In the genomic region with DNA sequence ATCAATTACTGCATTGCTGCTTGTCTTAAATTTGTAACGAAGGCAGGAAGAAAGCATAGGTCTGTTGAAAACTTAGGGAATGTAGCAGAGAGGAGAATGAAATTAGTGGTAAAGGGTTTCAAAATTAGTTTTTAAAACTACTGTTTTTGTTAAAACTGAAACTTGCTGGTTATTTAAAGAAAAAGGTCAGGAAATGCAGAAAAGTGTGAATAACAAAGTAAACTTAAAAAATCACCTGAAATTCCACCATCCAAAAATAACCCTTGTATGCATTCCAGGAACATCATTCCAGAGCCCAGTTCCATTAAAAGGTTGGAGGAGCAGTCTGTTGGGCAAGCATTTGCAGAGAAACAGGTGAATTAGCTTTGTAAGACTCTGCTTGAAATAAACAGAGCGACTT, we compare ENCODE assay signal across 1 cellular context.
TF ChIP-seq lines count a peak whose summit lies in the region.

No MANE protein-coding gene starts in this region.

TF ChIP-seq in GM23338, 12 proteins besides CTCF, POLR2A, EP300 and RAD21 (continued from another document):
- TF ChIP-seq, protein P1, sequence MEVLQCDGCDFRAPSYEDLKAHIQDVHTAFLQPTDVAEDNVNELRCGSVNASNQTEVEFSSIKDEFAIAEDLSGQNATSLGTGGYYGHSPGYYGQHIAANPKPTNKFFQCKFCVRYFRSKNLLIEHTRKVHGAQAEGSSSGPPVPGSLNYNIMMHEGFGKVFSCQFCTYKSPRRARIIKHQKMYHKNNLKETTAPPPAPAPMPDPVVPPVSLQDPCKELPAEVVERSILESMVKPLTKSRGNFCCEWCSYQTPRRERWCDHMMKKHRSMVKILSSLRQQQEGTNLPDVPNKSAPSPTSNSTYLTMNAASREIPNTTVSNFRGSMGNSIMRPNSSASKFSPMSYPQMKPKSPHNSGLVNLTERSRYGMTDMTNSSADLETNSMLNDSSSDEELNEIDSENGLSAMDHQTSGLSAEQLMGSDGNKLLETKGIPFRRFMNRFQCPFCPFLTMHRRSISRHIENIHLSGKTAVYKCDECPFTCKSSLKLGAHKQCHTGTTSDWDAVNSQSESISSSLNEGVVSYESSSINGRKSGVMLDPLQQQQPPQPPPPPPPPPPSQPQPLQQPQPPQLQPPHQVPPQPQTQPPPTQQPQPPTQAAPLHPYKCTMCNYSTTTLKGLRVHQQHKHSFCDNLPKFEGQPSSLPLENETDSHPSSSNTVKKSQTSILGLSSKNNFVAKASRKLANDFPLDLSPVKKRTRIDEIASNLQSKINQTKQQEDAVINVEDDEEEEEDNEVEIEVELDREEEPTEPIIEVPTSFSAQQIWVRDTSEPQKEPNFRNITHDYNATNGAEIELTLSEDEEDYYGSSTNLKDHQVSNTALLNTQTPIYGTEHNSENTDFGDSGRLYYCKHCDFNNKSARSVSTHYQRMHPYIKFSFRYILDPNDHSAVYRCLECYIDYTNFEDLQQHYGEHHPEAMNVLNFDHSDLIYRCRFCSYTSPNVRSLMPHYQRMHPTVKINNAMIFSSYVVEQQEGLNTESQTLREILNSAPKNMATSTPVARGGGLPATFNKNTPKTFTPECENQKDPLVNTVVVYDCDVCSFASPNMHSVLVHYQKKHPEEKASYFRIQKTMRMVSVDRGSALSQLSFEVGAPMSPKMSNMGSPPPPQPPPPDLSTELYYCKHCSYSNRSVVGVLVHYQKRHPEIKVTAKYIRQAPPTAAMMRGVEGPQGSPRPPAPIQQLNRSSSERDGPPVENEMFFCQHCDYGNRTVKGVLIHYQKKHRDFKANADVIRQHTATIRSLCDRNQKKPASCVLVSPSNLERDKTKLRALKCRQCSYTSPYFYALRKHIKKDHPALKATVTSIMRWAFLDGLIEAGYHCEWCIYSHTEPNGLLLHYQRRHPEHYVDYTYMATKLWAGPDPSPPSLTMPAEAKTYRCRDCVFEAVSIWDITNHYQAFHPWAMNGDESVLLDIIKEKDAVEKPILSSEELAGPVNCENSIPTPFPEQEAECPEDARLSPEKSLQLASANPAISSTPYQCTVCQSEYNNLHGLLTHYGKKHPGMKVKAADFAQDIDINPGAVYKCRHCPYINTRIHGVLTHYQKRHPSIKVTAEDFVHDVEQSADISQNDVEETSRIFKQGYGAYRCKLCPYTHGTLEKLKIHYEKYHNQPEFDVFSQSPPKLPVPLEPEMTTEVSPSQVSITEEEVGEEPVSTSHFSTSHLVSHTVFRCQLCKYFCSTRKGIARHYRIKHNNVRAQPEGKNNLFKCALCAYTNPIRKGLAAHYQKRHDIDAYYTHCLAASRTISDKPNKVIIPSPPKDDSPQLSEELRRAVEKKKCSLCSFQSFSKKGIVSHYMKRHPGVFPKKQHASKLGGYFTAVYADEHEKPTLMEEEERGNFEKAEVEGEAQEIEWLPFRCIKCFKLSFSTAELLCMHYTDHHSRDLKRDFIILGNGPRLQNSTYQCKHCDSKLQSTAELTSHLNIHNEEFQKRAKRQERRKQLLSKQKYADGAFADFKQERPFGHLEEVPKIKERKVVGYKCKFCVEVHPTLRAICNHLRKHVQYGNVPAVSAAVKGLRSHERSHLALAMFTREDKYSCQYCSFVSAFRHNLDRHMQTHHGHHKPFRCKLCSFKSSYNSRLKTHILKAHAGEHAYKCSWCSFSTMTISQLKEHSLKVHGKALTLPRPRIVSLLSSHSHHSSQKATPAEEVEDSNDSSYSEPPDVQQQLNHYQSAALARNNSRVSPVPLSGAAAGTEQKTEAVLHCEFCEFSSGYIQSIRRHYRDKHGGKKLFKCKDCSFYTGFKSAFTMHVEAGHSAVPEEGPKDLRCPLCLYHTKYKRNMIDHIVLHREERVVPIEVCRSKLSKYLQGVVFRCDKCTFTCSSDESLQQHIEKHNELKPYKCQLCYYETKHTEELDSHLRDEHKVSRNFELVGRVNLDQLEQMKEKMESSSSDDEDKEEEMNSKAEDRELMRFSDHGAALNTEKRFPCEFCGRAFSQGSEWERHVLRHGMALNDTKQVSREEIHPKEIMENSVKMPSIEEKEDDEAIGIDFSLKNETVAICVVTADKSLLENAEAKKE (CRISPR knock-in tag; IDR thresholded peaks at IDR 0.05), result no peak
- no peak for TF ChIP-seq STAT1 (IDR thresholded peaks at IDR 0.05; ENCODE audit: unreplicated experiment)
- no peak for TF ChIP-seq JUNB (IDR thresholded peaks at IDR 0.05; ENCODE audit: unreplicated experiment)
- TF ChIP-seq EZH2 (IDR thresholded peaks at IDR 0.05; ENCODE audit: low read depth, unreplicated experiment), result no peak
- TF ChIP-seq, protein P2, sequence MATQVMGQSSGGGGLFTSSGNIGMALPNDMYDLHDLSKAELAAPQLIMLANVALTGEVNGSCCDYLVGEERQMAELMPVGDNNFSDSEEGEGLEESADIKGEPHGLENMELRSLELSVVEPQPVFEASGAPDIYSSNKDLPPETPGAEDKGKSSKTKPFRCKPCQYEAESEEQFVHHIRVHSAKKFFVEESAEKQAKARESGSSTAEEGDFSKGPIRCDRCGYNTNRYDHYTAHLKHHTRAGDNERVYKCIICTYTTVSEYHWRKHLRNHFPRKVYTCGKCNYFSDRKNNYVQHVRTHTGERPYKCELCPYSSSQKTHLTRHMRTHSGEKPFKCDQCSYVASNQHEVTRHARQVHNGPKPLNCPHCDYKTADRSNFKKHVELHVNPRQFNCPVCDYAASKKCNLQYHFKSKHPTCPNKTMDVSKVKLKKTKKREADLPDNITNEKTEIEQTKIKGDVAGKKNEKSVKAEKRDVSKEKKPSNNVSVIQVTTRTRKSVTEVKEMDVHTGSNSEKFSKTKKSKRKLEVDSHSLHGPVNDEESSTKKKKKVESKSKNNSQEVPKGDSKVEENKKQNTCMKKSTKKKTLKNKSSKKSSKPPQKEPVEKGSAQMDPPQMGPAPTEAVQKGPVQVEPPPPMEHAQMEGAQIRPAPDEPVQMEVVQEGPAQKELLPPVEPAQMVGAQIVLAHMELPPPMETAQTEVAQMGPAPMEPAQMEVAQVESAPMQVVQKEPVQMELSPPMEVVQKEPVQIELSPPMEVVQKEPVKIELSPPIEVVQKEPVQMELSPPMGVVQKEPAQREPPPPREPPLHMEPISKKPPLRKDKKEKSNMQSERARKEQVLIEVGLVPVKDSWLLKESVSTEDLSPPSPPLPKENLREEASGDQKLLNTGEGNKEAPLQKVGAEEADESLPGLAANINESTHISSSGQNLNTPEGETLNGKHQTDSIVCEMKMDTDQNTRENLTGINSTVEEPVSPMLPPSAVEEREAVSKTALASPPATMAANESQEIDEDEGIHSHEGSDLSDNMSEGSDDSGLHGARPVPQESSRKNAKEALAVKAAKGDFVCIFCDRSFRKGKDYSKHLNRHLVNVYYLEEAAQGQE (IDR thresholded peaks at IDR 0.05; ENCODE audit: unreplicated experiment), result no peak
- TF ChIP-seq CREB1 (CRISPR knock-in tag; IDR thresholded peaks at IDR 0.05; ENCODE audit: low read depth), result no peak
- TF ChIP-seq ZNF114 (CRISPR knock-in tag; IDR thresholded peaks at IDR 0.05), result no peak
- TF ChIP-seq NANOG (IDR thresholded peaks at IDR 0.05; ENCODE audit: borderline replicate concordance), result no peak
- TF ChIP-seq, protein P3, sequence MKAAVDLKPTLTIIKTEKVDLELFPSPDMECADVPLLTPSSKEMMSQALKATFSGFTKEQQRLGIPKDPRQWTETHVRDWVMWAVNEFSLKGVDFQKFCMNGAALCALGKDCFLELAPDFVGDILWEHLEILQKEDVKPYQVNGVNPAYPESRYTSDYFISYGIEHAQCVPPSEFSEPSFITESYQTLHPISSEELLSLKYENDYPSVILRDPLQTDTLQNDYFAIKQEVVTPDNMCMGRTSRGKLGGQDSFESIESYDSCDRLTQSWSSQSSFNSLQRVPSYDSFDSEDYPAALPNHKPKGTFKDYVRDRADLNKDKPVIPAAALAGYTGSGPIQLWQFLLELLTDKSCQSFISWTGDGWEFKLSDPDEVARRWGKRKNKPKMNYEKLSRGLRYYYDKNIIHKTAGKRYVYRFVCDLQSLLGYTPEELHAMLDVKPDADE (IDR thresholded peaks at IDR 0.05), result no peak
